In the genomic region with DNA sequence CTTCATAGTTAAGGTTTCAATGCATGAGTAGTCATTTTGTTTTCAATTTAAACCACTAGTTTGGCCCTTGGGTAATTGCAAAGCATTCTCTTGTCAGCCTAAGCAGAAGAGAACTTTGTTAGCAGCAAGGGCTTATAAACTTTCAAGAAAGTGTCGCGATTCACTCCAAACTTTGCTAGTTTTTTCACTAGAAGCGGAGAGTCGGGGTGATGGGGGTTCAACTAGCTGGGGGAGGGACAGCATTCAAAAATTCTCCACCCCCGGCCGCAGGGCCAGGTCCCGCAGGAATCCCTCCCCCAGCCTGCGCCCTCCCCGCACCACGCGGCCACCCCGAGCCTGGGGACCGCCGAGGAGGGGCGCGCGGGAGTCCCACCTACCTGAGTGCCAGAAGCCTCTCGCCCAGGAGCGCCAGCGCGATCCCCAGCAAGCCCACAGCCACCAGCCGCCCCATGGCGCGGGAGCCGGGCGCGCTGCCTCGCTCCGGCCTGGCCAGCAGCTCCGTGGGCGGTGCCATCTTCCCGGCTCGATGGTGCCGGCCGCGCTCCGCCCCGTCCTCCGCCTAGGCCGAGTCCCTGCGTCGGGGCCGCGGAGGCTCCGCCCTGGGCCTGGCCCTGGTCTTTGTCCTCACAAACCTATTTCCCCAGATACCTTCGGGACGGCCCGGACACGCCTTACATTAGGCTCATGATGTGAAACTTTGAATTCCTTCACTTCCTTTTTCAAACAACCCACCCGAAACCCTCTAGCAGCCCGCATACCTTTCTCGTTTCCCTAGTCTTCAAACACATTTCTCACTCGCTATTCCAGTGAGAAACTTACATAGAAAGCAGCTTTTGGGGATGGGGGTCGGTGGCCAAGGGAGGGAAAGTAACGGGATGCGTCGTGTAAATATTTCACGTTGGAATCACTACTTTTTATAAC, we compare ENCODE assay signal across 8 cellular contexts.
DNase-seq lines count a peak whose midpoint lies in the region; ATAC-seq and TF ChIP-seq lines count a peak whose summit lies in the region.

TSS of gene PON2 (minus strand) at position 528 of the 921 bp plus-strand sequence. CDS start at position 451, 77 bp downstream.

- CTCF ChIA-PET in AG04449 (lab: Yijun Ruan, JAX) = interaction anchor here (0.9 to 2.1 kb wide), 3 partner anchors 42 to 188 kb away, joined by 3 to 5 read pairs (median 3); no protein-coding TSS in a partner anchor

- H3K4me3 ChIP-seq in AG04449 (ENCODE audit: low read depth, low read length) = peak within 1 kb of the TSS; percentile 70

- no peak for TF ChIP-seq CTCF in AG04449 (IDR thresholded peaks at IDR 0.05; ENCODE audit: insufficient read depth, low read length, missing control alignments)

- DNase-seq in AG04449 (ENCODE audit: low read depth, low spot score) (no peak), NCI-H2171 treated with DMSO at 0.1 percent for 48 hours (lab: John Stamatoyannopoulos, UW) (peak; percentile 35), dedifferentiated amniotic fluid mesenchymal stem cell (ENCODE audit: extremely low spot score) (peak; percentile 59), kidney tubule cell (ENCODE audit: low spot score) (peak; percentile 93)
- DNase-seq in activated CD4-positive, alpha-beta T cell treated with anti-CD3 and anti-CD28 coated beads for 48 hours = peak; percentile 39
- DNase-seq in stimulated activated CD4-positive, alpha-beta T cell treated with anti-CD3 and anti-CD28 coated beads, Interleukin-15, amount 100 ng/mL, for 48 hours (ENCODE audit: low read depth in 2 of 2) = peak; percentile 1 to 8

- POLR2A ChIA-PET in AG04449 (lab: Yijun Ruan, JAX) = interaction anchor here (0.6 to 0.7 kb wide), 2 partner anchors 174 to 686 kb away, joined by 3 read pairs; no protein-coding TSS in a partner anchor

- ATAC-seq in GM18858 (IDR thresholded peaks at IDR 0.05; ENCODE audit: unreplicated experiment) (peak; percentile 94), HG03039 (IDR thresholded peaks at IDR 0.05; ENCODE audit: unreplicated experiment) (peak; percentile 92)
